1 cellular context compared by ENCODE assay signal in the genomic region with DNA sequence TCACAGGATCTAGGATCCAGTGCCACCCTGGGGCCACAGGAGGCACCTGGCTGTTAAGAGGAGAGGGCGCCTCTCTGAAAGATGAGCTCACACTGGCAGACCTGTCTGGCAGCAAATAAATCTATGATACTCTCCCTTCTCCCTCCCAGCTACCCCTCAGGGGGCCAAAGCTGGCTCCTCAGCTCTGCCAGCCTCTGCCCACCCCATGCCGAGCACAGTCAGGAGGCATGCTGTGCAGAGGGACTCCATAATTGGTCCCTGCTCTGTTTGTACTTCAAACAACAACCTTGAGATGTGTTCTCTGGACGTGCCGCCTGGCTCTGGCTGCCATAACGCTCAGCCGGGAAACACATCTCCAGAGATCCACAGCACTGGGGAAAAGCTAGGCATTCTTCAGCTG.
TF ChIP-seq lines count a peak whose summit lies in the region.

No MANE protein-coding gene starts in this region.

TF ChIP-seq in H1, 55 proteins besides CTCF, POLR2A, EP300 and RAD21:
- no peak for TF ChIP-seq SIRT6 (IDR thresholded peaks at IDR 0.05; ENCODE audit: low read length)
- TF ChIP-seq KDM1A (IDR thresholded peaks at IDR 0.05; ENCODE audit: borderline replicate concordance, low read length), result no peak
- TF ChIP-seq ASH2L (IDR thresholded peaks at IDR 0.05; ENCODE audit: low read length), result no peak
- TF ChIP-seq, protein P1, sequence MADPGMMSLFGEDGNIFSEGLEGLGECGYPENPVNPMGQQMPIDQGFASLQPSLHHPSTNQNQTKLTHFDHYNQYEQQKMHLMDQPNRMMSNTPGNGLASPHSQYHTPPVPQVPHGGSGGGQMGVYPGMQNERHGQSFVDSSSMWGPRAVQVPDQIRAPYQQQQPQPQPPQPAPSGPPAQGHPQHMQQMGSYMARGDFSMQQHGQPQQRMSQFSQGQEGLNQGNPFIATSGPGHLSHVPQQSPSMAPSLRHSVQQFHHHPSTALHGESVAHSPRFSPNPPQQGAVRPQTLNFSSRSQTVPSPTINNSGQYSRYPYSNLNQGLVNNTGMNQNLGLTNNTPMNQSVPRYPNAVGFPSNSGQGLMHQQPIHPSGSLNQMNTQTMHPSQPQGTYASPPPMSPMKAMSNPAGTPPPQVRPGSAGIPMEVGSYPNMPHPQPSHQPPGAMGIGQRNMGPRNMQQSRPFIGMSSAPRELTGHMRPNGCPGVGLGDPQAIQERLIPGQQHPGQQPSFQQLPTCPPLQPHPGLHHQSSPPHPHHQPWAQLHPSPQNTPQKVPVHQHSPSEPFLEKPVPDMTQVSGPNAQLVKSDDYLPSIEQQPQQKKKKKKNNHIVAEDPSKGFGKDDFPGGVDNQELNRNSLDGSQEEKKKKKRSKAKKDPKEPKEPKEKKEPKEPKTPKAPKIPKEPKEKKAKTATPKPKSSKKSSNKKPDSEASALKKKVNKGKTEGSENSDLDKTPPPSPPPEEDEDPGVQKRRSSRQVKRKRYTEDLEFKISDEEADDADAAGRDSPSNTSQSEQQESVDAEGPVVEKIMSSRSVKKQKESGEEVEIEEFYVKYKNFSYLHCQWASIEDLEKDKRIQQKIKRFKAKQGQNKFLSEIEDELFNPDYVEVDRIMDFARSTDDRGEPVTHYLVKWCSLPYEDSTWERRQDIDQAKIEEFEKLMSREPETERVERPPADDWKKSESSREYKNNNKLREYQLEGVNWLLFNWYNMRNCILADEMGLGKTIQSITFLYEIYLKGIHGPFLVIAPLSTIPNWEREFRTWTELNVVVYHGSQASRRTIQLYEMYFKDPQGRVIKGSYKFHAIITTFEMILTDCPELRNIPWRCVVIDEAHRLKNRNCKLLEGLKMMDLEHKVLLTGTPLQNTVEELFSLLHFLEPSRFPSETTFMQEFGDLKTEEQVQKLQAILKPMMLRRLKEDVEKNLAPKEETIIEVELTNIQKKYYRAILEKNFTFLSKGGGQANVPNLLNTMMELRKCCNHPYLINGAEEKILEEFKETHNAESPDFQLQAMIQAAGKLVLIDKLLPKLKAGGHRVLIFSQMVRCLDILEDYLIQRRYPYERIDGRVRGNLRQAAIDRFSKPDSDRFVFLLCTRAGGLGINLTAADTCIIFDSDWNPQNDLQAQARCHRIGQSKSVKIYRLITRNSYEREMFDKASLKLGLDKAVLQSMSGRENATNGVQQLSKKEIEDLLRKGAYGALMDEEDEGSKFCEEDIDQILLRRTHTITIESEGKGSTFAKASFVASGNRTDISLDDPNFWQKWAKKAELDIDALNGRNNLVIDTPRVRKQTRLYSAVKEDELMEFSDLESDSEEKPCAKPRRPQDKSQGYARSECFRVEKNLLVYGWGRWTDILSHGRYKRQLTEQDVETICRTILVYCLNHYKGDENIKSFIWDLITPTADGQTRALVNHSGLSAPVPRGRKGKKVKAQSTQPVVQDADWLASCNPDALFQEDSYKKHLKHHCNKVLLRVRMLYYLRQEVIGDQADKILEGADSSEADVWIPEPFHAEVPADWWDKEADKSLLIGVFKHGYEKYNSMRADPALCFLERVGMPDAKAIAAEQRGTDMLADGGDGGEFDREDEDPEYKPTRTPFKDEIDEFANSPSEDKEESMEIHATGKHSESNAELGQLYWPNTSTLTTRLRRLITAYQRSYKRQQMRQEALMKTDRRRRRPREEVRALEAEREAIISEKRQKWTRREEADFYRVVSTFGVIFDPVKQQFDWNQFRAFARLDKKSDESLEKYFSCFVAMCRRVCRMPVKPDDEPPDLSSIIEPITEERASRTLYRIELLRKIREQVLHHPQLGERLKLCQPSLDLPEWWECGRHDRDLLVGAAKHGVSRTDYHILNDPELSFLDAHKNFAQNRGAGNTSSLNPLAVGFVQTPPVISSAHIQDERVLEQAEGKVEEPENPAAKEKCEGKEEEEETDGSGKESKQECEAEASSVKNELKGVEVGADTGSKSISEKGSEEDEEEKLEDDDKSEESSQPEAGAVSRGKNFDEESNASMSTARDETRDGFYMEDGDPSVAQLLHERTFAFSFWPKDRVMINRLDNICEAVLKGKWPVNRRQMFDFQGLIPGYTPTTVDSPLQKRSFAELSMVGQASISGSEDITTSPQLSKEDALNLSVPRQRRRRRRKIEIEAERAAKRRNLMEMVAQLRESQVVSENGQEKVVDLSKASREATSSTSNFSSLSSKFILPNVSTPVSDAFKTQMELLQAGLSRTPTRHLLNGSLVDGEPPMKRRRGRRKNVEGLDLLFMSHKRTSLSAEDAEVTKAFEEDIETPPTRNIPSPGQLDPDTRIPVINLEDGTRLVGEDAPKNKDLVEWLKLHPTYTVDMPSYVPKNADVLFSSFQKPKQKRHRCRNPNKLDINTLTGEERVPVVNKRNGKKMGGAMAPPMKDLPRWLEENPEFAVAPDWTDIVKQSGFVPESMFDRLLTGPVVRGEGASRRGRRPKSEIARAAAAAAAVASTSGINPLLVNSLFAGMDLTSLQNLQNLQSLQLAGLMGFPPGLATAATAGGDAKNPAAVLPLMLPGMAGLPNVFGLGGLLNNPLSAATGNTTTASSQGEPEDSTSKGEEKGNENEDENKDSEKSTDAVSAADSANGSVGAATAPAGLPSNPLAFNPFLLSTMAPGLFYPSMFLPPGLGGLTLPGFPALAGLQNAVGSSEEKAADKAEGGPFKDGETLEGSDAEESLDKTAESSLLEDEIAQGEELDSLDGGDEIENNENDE (IDR thresholded peaks at IDR 0.05; ENCODE audit: insufficient replicate concordance, low read length), result no peak
- TF ChIP-seq FOSL1 (IDR thresholded peaks at IDR 0.05; ENCODE audit: insufficient read depth, low read depth, low read length), result no peak
